9 cellular contexts compared by ENCODE assay signal in the genomic region with DNA sequence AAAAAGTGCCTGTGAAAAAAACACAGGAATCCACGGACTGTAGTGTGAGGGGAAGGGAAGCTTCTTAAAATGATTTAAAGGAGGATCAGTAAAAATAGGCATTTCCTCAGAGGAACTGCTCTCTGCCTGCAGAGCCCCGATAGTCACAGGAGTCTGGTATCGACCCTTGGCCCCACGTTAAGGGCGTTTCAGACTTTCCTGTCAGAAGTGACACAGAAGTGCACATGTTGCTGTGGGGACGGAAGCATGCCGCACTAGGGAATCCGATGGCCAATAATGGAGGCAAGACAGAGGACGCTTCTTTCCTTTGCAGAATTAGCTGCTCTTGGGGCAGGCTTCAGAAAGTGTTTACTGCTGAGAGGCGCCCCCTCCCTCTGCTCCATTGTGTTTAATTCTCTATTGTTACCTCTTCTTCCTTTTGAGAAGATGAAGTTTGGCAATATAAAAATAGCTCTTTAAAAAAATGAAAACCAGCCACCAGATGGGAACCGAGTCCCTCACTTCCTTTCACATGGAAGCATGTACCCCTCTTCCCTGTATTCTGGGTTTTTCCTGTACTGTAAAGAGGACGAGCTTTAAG.
DNase-seq lines count a peak whose midpoint lies in the region; ATAC-seq and TF ChIP-seq lines count a peak whose summit lies in the region.
"Had no signal": no experiment of that assay in that cellular context is flagged by ENCODE, and none has a peak within 500 bp of the region (broad histone marks: within the 10 kb centered on the region; RNA-seq: fewer than 3 reads in every experiment).

No MANE protein-coding gene starts in this region.

- peak overlapping the region; percentile 61 to 93 (median 74) for H3K4me3 Mint-ChIP-seq in naive thymus-derived CD4-positive, alpha-beta T cell

- H3K4me1 Mint-ChIP-seq in naive thymus-derived CD4-positive, alpha-beta T cell: peaks cover 81 to 97% (median 95%) of the 10 kb centered on the region in 7 donors

- H3K27me3 Mint-ChIP-seq in naive thymus-derived CD4-positive, alpha-beta T cell: no peaks in the 10 kb centered on the region

- POLR2A ChIA-PET in naive thymus-derived CD4-positive, alpha-beta T cell (lab: Charles Lee): interaction anchor here (0.7 to 13.0 kb wide), 14 partner anchors 8 to 402 kb away, joined by 3 to 154 read pairs (median 10); no protein-coding TSS in a partner anchor

- H3K36me3 ChIP-seq in adrenal gland (replicated peaks in 1 of 2): no peaks in the 10 kb centered on the region
- no peaks in the 10 kb centered on the region for H3K36me3 ChIP-seq in naive thymus-derived CD4-positive, alpha-beta T cell (ENCODE audit: control insufficient read depth in 2 of 3, insufficient read depth in 3 of 3, low read length in 3 of 3)
- peaks cover 4% of the 10 kb centered on the region for H3K36me3 ChIP-seq in upper lobe of right lung

- H3K9me3 ChIP-seq in adrenal gland (replicated peaks in 1 of 3) (no peaks in the 10 kb centered on the region), upper lobe of right lung (no peaks in the 10 kb centered on the region)
- H3K9me3 ChIP-seq in naive thymus-derived CD4-positive, alpha-beta T cell (ENCODE audit: control insufficient read depth in 2 of 3, low read length in 3 of 3): no peaks in the 10 kb centered on the region

- peak overlapping the region; percentile 74 to 98 (median 96) for H3K27ac Mint-ChIP-seq in naive thymus-derived CD4-positive, alpha-beta T cell

- H3K4me1 ChIP-seq in adrenal gland (replicated peaks in 1 of 2) (peaks cover 50 to 90% of the 10 kb centered on the region in 2 donors), upper lobe of right lung (peaks cover 68% of the 10 kb centered on the region)
- peaks cover 23 to 77% of the 10 kb centered on the region in 2 donors for H3K4me1 ChIP-seq in naive thymus-derived CD4-positive, alpha-beta T cell (ENCODE audit: control insufficient read depth in 2 of 2, insufficient read depth in 2 of 2, low read length in 2 of 2)

- no peaks in the 10 kb centered on the region for H3K9me3 Mint-ChIP-seq in naive thymus-derived CD4-positive, alpha-beta T cell

- H3K27me3 ChIP-seq in adrenal gland: no peaks in the 10 kb centered on the region
- H3K27me3 ChIP-seq in naive thymus-derived CD4-positive, alpha-beta T cell (ENCODE audit: control insufficient read depth in 2 of 2, insufficient read depth in 2 of 2, low read length in 2 of 2): no peaks in the 10 kb centered on the region
- no peaks in the 10 kb centered on the region for H3K27me3 ChIP-seq in upper lobe of right lung

- peak; percentile 53 for DNase-seq in stimulated activated CD4-positive, alpha-beta T cell treated with anti-CD3 and anti-CD28 coated beads, Interleukin-15, amount 100 ng/mL, for 24 hours
- no peak for DNase-seq in stimulated activated CD4-positive, alpha-beta T cell treated with anti-CD3 and anti-CD28 coated beads, Interleukin-2, amount 100 ng/mL, for 48 hours
- DNase-seq in adrenal gland (peak in 2 of 7 donors; percentile 48 to 49), upper lobe of right lung (no peak), OCI-M2 (lab: John Stamatoyannopoulos, UW; ENCODE audit: unreplicated experiment) (no peak)
- no peak for DNase-seq in naive thymus-derived CD4-positive, alpha-beta T cell
- DNase-seq in NK-92 treated with Interleukin-12 subunit alpha and Interleukin-12 subunit beta, amount 100 ng/mL, for 24 hours (lab: John Stamatoyannopoulos, UW): no peak
- DNase-seq: COR-L47 had no signal

- peak; percentile 15 for ATAC-seq in naive thymus-derived CD4-positive, alpha-beta T cell
- no peak for ATAC-seq in upper lobe of right lung
- no peak for ATAC-seq in GM21515 (IDR thresholded peaks at IDR 0.05; ENCODE audit: unreplicated experiment)

- CTCF ChIA-PET in naive thymus-derived CD4-positive, alpha-beta T cell (lab: Charles Lee): interaction anchor here (0.6 to 2.2 kb wide), 12 partner anchors 12 to 88 kb away, joined by 3 to 9 read pairs (median 4); no protein-coding TSS in a partner anchor

- TF ChIP-seq POLR2A in adrenal gland (IDR thresholded peaks at IDR 0.05): no peak

- WGBS in adrenal gland, 4 donors: 36 to 42% (median 41%) methylated on average over 12 of the region's 12 CpGs

- peaks cover 3 to 32% (median 19%) of the 10 kb centered on the region in 5 donors for H3K36me3 Mint-ChIP-seq in naive thymus-derived CD4-positive, alpha-beta T cell

- no peak overlapping the region for H3K4me3 ChIP-seq in adrenal gland
- H3K4me3 ChIP-seq in naive thymus-derived CD4-positive, alpha-beta T cell (ENCODE audit: low read length): peak overlapping the region; percentile 15
- H3K4me3 ChIP-seq in upper lobe of right lung: no peak overlapping the region

- H3K27ac ChIP-seq in adrenal gland (peak overlapping the region in 4 of 5 donors; percentile 32 to 82 (median 65)), upper lobe of right lung (peak overlapping the region; percentile 43)
- peak overlapping the region; percentile 74 for H3K27ac ChIP-seq in naive thymus-derived CD4-positive, alpha-beta T cell (ENCODE audit: low read depth, low read length)

- TF ChIP-seq CTCF in adrenal gland (IDR thresholded peaks at IDR 0.05): no peak
- no peak for TF ChIP-seq CTCF in upper lobe of right lung (IDR thresholded peaks at IDR 0.05)

- intact Hi-C loops in adrenal gland (cut with DNase I) (no loop called here), upper lobe of right lung (cut with DNase I) (no loop called here)
- intact Hi-C loops in naive thymus-derived CD4-positive, alpha-beta T cell (cut with micrococcal nuclease): loop anchor here (1.0 to 2.0 kb wide), 4 partner anchors 14 to 82 kb away; no protein-coding TSS in a partner anchor

Comparison
In these comparisons a context has a peak if more than half of its experiments do, and no peak if none do; other contexts are left out.
1. intact Hi-C loops: an anchor here in naive thymus-derived CD4-positive, alpha-beta T cell (1.0 to 2.0 kb wide); none called in adrenal gland and upper lobe of right lung.